In the genomic region with DNA sequence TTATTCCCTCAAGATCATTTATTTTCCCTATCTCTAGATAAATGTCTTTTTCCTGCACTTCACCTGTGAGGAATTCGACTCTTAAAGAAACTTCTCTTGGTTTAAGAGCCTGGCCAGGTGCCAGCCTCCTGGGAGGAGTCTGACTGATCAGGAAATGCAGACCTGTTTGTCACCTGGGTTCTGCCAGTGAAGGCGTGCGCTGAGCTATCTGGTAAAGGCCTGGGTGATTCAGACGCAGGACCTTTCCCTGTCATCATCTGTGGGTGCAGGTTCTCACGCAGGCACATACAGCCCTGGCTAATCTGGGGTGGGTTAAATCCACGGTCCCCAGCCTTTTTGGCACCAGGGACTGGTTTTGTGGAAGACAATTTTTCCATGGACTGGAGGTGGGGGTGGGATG, we compare ENCODE assay signal across 11 cellular contexts.
A peak's percentile ranks its signal among the peaks of the same experiment; 100 is the strongest.
DNase-seq lines count a peak whose midpoint lies in the region; ATAC-seq, FAIRE-seq and TF ChIP-seq lines count a peak whose summit lies in the region.
"Had no signal": no experiment of that assay in that cellular context is flagged by ENCODE, and none has a peak within 500 bp of the region (broad histone marks: within the 10 kb centered on the region; RNA-seq: fewer than 3 reads in every experiment).

No MANE protein-coding gene starts in this region.

- DNase-seq in heart right ventricle = no peak
- no peak for DNase-seq in right cardiac atrium
- DNase-seq in epithelial cell of esophagus (ENCODE audit: low read depth) = peak; percentile 94
- DNase-seq in pancreas = peak in 3 of 6 donors; percentile 24 to 52 (median 45)
- no peak for DNase-seq in progenitor cell of endocrine pancreas (ENCODE audit: low spot score, unreplicated experiment)
- DNase-seq in H4 (ENCODE audit: low spot score) = no peak
- no peak for DNase-seq in activated naive CD4-positive, alpha-beta T cell treated with anti-CD3 and anti-CD28 coated beads, Interleukin-2, amount 50 U/mL, for 16 hours
- no peak for DNase-seq in NCI-H2081 (lab: John Stamatoyannopoulos, UW)
- DNase-seq: NCI-H2081 treated with DMSO at 0.1 percent for 48 hours, OCI-M1 had no signal

- intact Hi-C loops in heart right ventricle (cut with DNase I) (no loop called here), right cardiac atrium (cut with DNase I) (no loop called here), pancreas (cut with DNase I) (no loop called here)

- no peak overlapping the region for H3K27ac Mint-ChIP-seq in progenitor cell of endocrine pancreas

- H3K36me3 ChIP-seq in heart right ventricle = peaks cover 0 to 11% (median 0%) of the 10 kb centered on the region in 9 donors
- H3K36me3 ChIP-seq in pancreas = no peaks in the 10 kb centered on the region

- H3K9me3 ChIP-seq in heart right ventricle = no peaks in the 10 kb centered on the region
- H3K9me3 ChIP-seq in right cardiac atrium (ENCODE audit: control insufficient read depth, low read length) = no peaks in the 10 kb centered on the region
- no peaks in the 10 kb centered on the region for H3K9me3 ChIP-seq in pancreas

- H3K27me3 Mint-ChIP-seq in progenitor cell of endocrine pancreas = no peaks in the 10 kb centered on the region

- H3K27ac ChIP-seq in heart right ventricle (peak overlapping the region in 8 of 10 donors; percentile 49 to 83 (median 64)), right cardiac atrium (ENCODE audit: low read length) (no peak overlapping the region), pancreas (peak overlapping the region in 1 of 4 donors; percentile 34)

- H3K4me1 ChIP-seq in heart right ventricle = peaks cover 0 to 64% (median 39%) of the 10 kb centered on the region in 9 donors
- H3K4me1 ChIP-seq in right cardiac atrium (ENCODE audit: control insufficient read depth, insufficient read depth, low read length) = peaks cover 14% of the 10 kb centered on the region
- H3K4me1 ChIP-seq in pancreas = no peaks in the 10 kb centered on the region

- no peaks in the 10 kb centered on the region for H3K36me3 Mint-ChIP-seq in progenitor cell of endocrine pancreas (ENCODE audit: insufficient read depth)

- TF ChIP-seq CTCF in heart right ventricle (IDR thresholded peaks at IDR 0.05) (no peak), epithelial cell of esophagus (IDR thresholded peaks at IDR 0.05; ENCODE audit: insufficient read depth, low read depth, low read length, missing control alignments) (no peak), pancreas (IDR thresholded peaks at IDR 0.05) (no peak), progenitor cell of endocrine pancreas (IDR thresholded peaks at IDR 0.05; ENCODE audit: unreplicated experiment) (no peak)

- no peak overlapping the region for H3K4me3 ChIP-seq in heart right ventricle
- H3K4me3 ChIP-seq in right cardiac atrium (ENCODE audit: low read length) = no peak overlapping the region
- H3K4me3 ChIP-seq in epithelial cell of esophagus (ENCODE audit: low read length) = no peak overlapping the region
- H3K4me3 ChIP-seq in pancreas = no peak overlapping the region

- no peaks in the 10 kb centered on the region for H3K27me3 ChIP-seq in heart right ventricle
- H3K27me3 ChIP-seq in right cardiac atrium (ENCODE audit: control insufficient read depth, insufficient read depth) = no peaks in the 10 kb centered on the region
- H3K27me3 ChIP-seq in pancreas = no peaks in the 10 kb centered on the region

- ATAC-seq in heart right ventricle (no peak), right cardiac atrium (no peak), pancreas (peak in 3 of 4 donors; percentile 50 to 66 (median 57))

- no peaks in the 10 kb centered on the region for H3K9me3 Mint-ChIP-seq in progenitor cell of endocrine pancreas (ENCODE audit: low read depth)

- H3K4me1 Mint-ChIP-seq in progenitor cell of endocrine pancreas (ENCODE audit: low read depth) = peaks cover 6% of the 10 kb centered on the region

- no peak for FAIRE-seq in pancreas (lab: Jason Lieb, UNC)
- FAIRE-seq: TTC549 had no signal

- H3K4me3 Mint-ChIP-seq in progenitor cell of endocrine pancreas (ENCODE audit: low read depth) = no peak overlapping the region

- WGBS in heart right ventricle, 2 donors = 89% methylated on average over 6 of the region's 6 CpGs
- WGBS in right cardiac atrium = 81% methylated on average over 6 of the region's 6 CpGs
- WGBS in pancreas, 2 donors = 71 to 75% methylated on average over 6 of the region's 6 CpGs

Comparison
In these comparisons a context has a peak if more than half of its experiments do, and no peak if none do; other contexts are left out.
1. ATAC-seq: peak in pancreas (3 of 4); none in heart right ventricle (0 of 8) and right cardiac atrium (0 of 2).